ENCODE assay signal across 22 cellular contexts in genomic region chr11:46371994-46372393, GRCh38. TPM values are rescaled to one million over a fixed set of nuclear protein-coding genes. Genes with fewer than 3 reads are reported as not detected.
"Had no signal": no experiment of that assay in that cellular context is flagged by ENCODE, and none has a peak within 500 bp of the region (broad histone marks: within the 10 kb centered on the region; RNA-seq: fewer than 3 reads in every experiment).

No MANE protein-coding gene starts in this region.

- H3K9ac ChIP-seq: SK-N-SH had no signal

- H3K4me3 ChIP-seq: MG63 had no signal

- H3K4me2 ChIP-seq: SK-N-SH had no signal

- H3K27ac ChIP-seq: HL-60 had no signal

- H3K9me3 ChIP-seq: MG63, SK-N-SH had no signal

- H3K27me3 ChIP-seq: MG63 had no signal

- DNase-seq: IMR-90, Karpas-422, KG1, MG63, NCI-H1092, NCI-H1105 treated with DMSO at 0.1 percent for 48 hours, NCI-H1417 treated with DMSO at 0.1 percent for 48 hours, NCI-H146, NCI-H1694 treated with DMSO at 0.1 percent for 48 hours, NCI-H1930, NCI-H2081, NCI-H2107, NCI-H2227 treated with DMSO at 0.1 percent for 48 hours, NCI-H524, NCI-H526 treated with DMSO at 0.1 percent for 48 hours, NCI-H748 treated with DMSO at 0.1 percent for 48 hours, RPMI8226, SHP77, SK-N-SH, SW 1271 had no signal

RNA-seq across cellular contexts. Expression of gene CHRM4, which starts 19.6 kb away (rescaled TPM):
- total RNA-seq: NCI-H460 had no signal
